Comparison of ENCODE assay signal across 8 cellular contexts in the genomic region with DNA sequence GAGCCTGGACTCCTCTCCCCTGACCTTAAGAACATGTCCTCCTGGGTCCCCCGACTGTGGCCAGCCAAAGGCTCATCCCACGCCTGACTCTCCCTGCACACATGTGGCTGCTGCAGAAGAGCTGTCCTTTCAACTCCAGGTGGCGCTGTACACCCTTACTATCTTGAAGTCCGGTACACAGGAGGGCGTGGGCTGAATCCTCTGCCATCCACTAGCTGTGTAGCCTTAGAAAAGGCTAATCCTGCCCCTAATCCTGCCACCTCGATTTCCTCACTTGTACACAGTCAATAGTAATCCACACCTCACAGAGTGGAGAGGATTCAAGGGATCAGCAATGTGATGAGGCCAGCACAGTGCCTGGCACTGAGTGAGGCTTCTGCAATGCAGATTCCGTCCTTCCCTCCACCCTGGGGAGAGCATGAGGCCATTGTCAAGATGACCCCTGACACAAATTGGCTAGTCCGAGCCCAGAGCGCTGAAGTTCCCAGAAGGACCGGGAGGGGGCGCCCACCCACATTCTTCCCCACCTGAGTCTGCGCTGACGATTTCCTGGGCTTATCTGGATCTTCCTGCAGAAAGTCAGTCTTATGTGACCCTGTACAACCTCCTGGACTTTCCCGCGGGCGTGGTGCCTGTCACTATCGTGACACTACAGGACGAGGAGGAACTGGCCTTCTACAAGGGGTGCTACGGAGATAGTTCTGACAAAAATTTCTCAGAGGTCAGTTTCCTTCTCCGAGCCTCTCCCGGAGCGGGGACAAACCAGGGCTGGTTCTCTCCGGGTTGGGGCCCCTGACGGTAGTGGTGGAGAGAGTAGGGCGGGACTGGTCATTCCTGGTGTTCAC. TPM values are rescaled to one million over a fixed set of nuclear protein-coding genes. Genes with fewer than 3 reads are reported as not detected.
A peak's percentile ranks its signal among the peaks of the same experiment; 100 is the strongest.
DNase-seq lines count a peak whose midpoint lies in the region; ATAC-seq lines count a peak whose summit lies in the region.

No MANE protein-coding gene starts in this region.

- CTCF ChIA-PET in T-cell (lab: Charles Lee), result interaction anchor here (0.6 to 1.1 kb wide), 2 partner anchors 87 to 94 kb away, joined by 3 to 5 read pairs; no protein-coding TSS in a partner anchor

- H3K27me3 Mint-ChIP-seq in T-cell, result peaks cover 22 to 24% of the 10 kb centered on the region in 2 donors

- peak overlapping the region; percentile 9 to 31 for H3K27ac Mint-ChIP-seq in T-cell

- peaks cover 16 to 24% (median 17%) of the 10 kb centered on the region in 3 donors for H3K4me1 Mint-ChIP-seq in T-cell

- peak; percentile 94 for DNase-seq in DMS53 treated with DMSO at 0.1 percent for 48 hours (lab: John Stamatoyannopoulos, UW; ENCODE audit: unreplicated experiment)
- DNase-seq in M059J (ENCODE audit: low read depth), result peak; percentile 90
- peak in 33 of 34 experiments; percentile 27 to 70 (median 52) for DNase-seq in T-cell
- DNase-seq in amniotic stem cell (lab: John Stamatoyannopoulos, UW), result peak; percentile 54
- DNase-seq in hepatic stellate cell (ENCODE audit: low spot score), result peak; percentile 83
- DNase-seq in retina, result peak; percentile 93

- peak; percentile 70 for ATAC-seq in GM21825 (IDR thresholded peaks at IDR 0.05; ENCODE audit: unreplicated experiment)
- peak; percentile 67 to 82 (median 72) for ATAC-seq in T-cell (replicated peaks in 1 of 4)
- no peak for ATAC-seq in GM18520 (IDR thresholded peaks at IDR 0.05; ENCODE audit: unreplicated experiment)

- no peaks in the 10 kb centered on the region for H3K36me3 Mint-ChIP-seq in T-cell

- no peaks in the 10 kb centered on the region for H3K9me3 Mint-ChIP-seq in T-cell

- H3K4me3 Mint-ChIP-seq in T-cell, result peak overlapping the region; percentile 81 to 83 (median 82)

- POLR2A ChIA-PET in T-cell (lab: Charles Lee), result no interaction called here

RNA-seq across cellular contexts. Expression of gene DMBX1, which starts 47.1 kb away (rescaled TPM):
- not detected in 2 replicates for total RNA-seq in M059J (2014; rRNA removed; shearing (Covaris generic))
- not detected for total RNA-seq in T-cell

RNA-seq across cellular contexts. Expression of gene FAAH, which starts 48.4 kb away (rescaled TPM):
- total RNA-seq in M059J (2014; rRNA removed; shearing (Covaris generic)), result 0.05 and 0.69 TPM in 2 replicates
- 10 to 100 TPM in 2 of 5 donors, 1 to 10 TPM in 3; 5.9 to 10.4 (median 9.5) TPM for total RNA-seq in T-cell
